Comparison of ENCODE assay signal across 1 cellular context in genomic region chr1:161313554-161314200, GRCh38.
TF ChIP-seq lines count a peak whose summit lies in the region.

No MANE protein-coding gene starts in this region.

TF ChIP-seq in HepG2, 621 proteins besides CTCF, POLR2A, EP300 and RAD21 (continued from another document and continues in another):
- TF ChIP-seq TFDP1 (CRISPR knock-in tag; IDR thresholded peaks at IDR 0.05; ENCODE audit: borderline replicate concordance), result peak; percentile 13; the same call in 1 of the 2 replicates
- 0 out of 2 replicates have a peak, but pooled peaks have one; percentile 42 for TF ChIP-seq LBX2 (CRISPR knock-in tag; IDR thresholded peaks at IDR 0.05; ENCODE audit: borderline replicate concordance)
- TF ChIP-seq ZMYM2 (CRISPR knock-in tag; IDR thresholded peaks at IDR 0.05), result no peak
- no peak for TF ChIP-seq POGK (CRISPR knock-in tag; conservative IDR thresholded peaks at IDR 0.05)
- TF ChIP-seq ZNF510 (CRISPR knock-in tag; IDR thresholded peaks at IDR 0.05; ENCODE audit: low read depth), result 0 out of 2 replicates have a peak, but pooled peaks have one; percentile 26
- TF ChIP-seq CSRNP1 (CRISPR knock-in tag; IDR thresholded peaks at IDR 0.05), result 0 out of 2 replicates have a peak, but pooled peaks have one; percentile 39
- peak; percentile 7; the same call in 1 of the 2 replicates for TF ChIP-seq PITX1 (CRISPR knock-in tag; IDR thresholded peaks at IDR 0.05)
- TF ChIP-seq ZNF12 (CRISPR knock-in tag; IDR thresholded peaks at IDR 0.05), result 0 out of 2 replicates have a peak, but pooled peaks have one; percentile 3
- no peak for TF ChIP-seq SCMH1 (CRISPR knock-in tag; IDR thresholded peaks at IDR 0.05; ENCODE audit: borderline replicate concordance)
- TF ChIP-seq PRMT3 (CRISPR knock-in tag; IDR thresholded peaks at IDR 0.05; ENCODE audit: borderline replicate concordance, low read depth), result 0 out of 2 replicates have a peak, but pooled peaks have one; percentile 7
- TF ChIP-seq MTERF4 (CRISPR knock-in tag; IDR thresholded peaks at IDR 0.05), result 0 out of 2 replicates have a peak, but pooled peaks have one; percentile 58
- no peak for TF ChIP-seq ZNF251 (CRISPR knock-in tag; IDR thresholded peaks at IDR 0.05)
- no peak for TF ChIP-seq BORCS8-MEF2B (CRISPR knock-in tag; IDR thresholded peaks at IDR 0.05)
- TF ChIP-seq ZNF646 (CRISPR knock-in tag; IDR thresholded peaks at IDR 0.05), result 0 out of 2 replicates have a peak, but pooled peaks have one; percentile 23
- peak; percentile 44; the same call in 1 of the 2 replicates for TF ChIP-seq ZNF329 (CRISPR knock-in tag; IDR thresholded peaks at IDR 0.05; ENCODE audit: low read depth)
- 0 out of 2 replicates have a peak, but pooled peaks have one; percentile 50 for TF ChIP-seq ZNF256 (CRISPR knock-in tag; conservative IDR thresholded peaks at IDR 0.05)
- TF ChIP-seq THAP7 (CRISPR knock-in tag; IDR thresholded peaks at IDR 0.05), result no peak
- TF ChIP-seq ZNF776 (CRISPR knock-in tag; IDR thresholded peaks at IDR 0.05), result no peak
- no peak for TF ChIP-seq GTF2F1 (IDR thresholded peaks at IDR 0.05; ENCODE audit: low read length)
- no peak for TF ChIP-seq SMC3 (IDR thresholded peaks at IDR 0.05; ENCODE audit: low read length)
- peak; percentile 5; the same call in 1 of the 2 replicates for TF ChIP-seq ZBTB25 (CRISPR knock-in tag; IDR thresholded peaks at IDR 0.05)
- TF ChIP-seq ZSCAN21 (CRISPR knock-in tag; IDR thresholded peaks at IDR 0.05; ENCODE audit: borderline replicate concordance), result no peak
- TF ChIP-seq ELK4 (CRISPR knock-in tag; IDR thresholded peaks at IDR 0.05; ENCODE audit: borderline replicate concordance), result 0 out of 2 replicates have a peak, but pooled peaks have one; percentile 55
- no peak; the same call in 1 of the 2 replicates for TF ChIP-seq ZNF629 (CRISPR knock-in tag; conservative IDR thresholded peaks at IDR 0.05)
- no peak for TF ChIP-seq KIAA2018 (CRISPR knock-in tag; IDR thresholded peaks at IDR 0.05; ENCODE audit: borderline replicate concordance)
- TF ChIP-seq ZFP37 (CRISPR knock-in tag; IDR thresholded peaks at IDR 0.05; ENCODE audit: borderline replicate concordance), result peak; percentile 14; the same call in 1 of the 2 replicates
- 0 out of 2 replicates have a peak, but pooled peaks have one; percentile 47 for TF ChIP-seq ZSCAN31 (CRISPR knock-in tag; IDR thresholded peaks at IDR 0.05; ENCODE audit: low read depth)
